Comparison of ENCODE assay signal across 8 cellular contexts in genomic region chr1:28737245-28738137, GRCh38. TPM values are rescaled to one million over a fixed set of nuclear protein-coding genes. Genes with fewer than 3 reads are reported as not detected.
DNase-seq lines count a peak whose midpoint lies in the region; ATAC-seq, FAIRE-seq and TF ChIP-seq lines count a peak whose summit lies in the region.

No MANE protein-coding gene starts in this region.

- DNase-seq in EL: peak; percentile 56
- peak; percentile 78 for DNase-seq in HEK293T (ENCODE audit: extremely low spot score)
- DNase-seq in NCI-H1694 treated with DMSO at 0.1 percent for 48 hours (lab: John Stamatoyannopoulos, UW): peak; percentile 52
- DNase-seq in activated CD4-positive, alpha-beta T cell treated with anti-CD3 and anti-CD28 coated beads for 1 hour: peak; percentile 18
- peak; percentile 45 for DNase-seq in choroid plexus epithelial cell (ENCODE audit: low read depth)
- DNase-seq in HepG2 (ENCODE audit: low spot score): peak; percentile 44
- DNase-seq in stimulated activated CD4-positive, alpha-beta T cell treated with anti-CD3 and anti-CD28 coated beads, Interleukin-4, amount 100 ng/mL, for 48 hours (ENCODE audit: low read depth in 2 of 2): peak; percentile 20 to 36
- no peak for DNase-seq in midbrain (lab: John Stamatoyannopoulos, UW)

- CTCF ChIA-PET in HEK293T (lab: Yijun Ruan, JAX) (interaction anchor here (0.6 to 1.8 kb wide), 11 partner anchors 12 to 438 kb away, joined by 3 to 14 read pairs (median 4); partner anchors contain the start of gene GMEB1), HepG2 (lab: Yijun Ruan, JAX; ENCODE audit: low intra/inter-chr PET ratio, low total read pairs) (interaction anchor here (0.6 to 1.1 kb wide), 2 partner anchors 97 kb away, joined by 3 read pairs; no protein-coding TSS in a partner anchor)

- H3K36me3 ChIP-seq in HepG2 (replicated peaks in 1 of 2; ENCODE audit: control insufficient read depth in 1 of 2, insufficient read depth in 2 of 2, low read length in 2 of 2): peaks cover 3 to 34% of the 10 kb centered on the region in 2 experiments; a peak in 4 of 5 replicates

- BruUV-seq in HepG2 (replicated peaks; lab: Mats Ljungman, UMichigan): no TSS peak

- in situ Hi-C loops in HepG2 (cut with HindIII; ENCODE audit: extremely low pct_ligation_motif_present, low pct_unique_long_range_greater_than_20kb): no loop called here

- TF ChIP-seq CTCF in choroid plexus epithelial cell (conservative IDR thresholded peaks at IDR 0.05; ENCODE audit: low read depth, low read length): no peak
- TF ChIP-seq CTCF in HepG2 (CRISPR knock-in tag; IDR thresholded peaks at IDR 0.05): no peak

- peaks cover 35% of the 10 kb centered on the region for H4K20me1 ChIP-seq in HepG2 (ENCODE audit: insufficient read depth, low read length)

- H3K4me3 ChIP-seq in choroid plexus epithelial cell (ENCODE audit: low read depth, low read length): peak overlapping the region; percentile 90
- H3K4me3 ChIP-seq in HepG2 (replicated peaks in 1 of 3; ENCODE audit: insufficient read depth in 1 of 3, low read depth in 2 of 3, low read length in 3 of 3): peak overlapping the region; percentile 75 to 95 (median 89)

- H3K27me3 ChIP-seq in HepG2 (ENCODE audit: control insufficient read depth in 1 of 2, insufficient read depth in 2 of 2, low read length in 2 of 2): no peaks in the 10 kb centered on the region; a peak in 1 of 5 replicates

- intact Hi-C loops in HepG2 (cut with micrococcal nuclease; ENCODE audit: unreplicated experiment): loop anchor here (5.0 kb wide), 1 partner anchor 70 kb away; the partner anchor contains the start of gene GMEB1

- no peak for TF ChIP-seq RAD21 in HepG2 (CRISPR knock-in tag; IDR thresholded peaks at IDR 0.05)

- peaks cover 74% of the 10 kb centered on the region for H3K4me1 ChIP-seq in HepG2 (ENCODE audit: insufficient read depth, low read length)

- WGBS in HepG2 (ENCODE audit: low lambda C conversion rate): 2% methylated on average over 59 of the region's 62 CpGs

- H3K27ac ChIP-seq in HepG2 (ENCODE audit: extremely low read length, insufficient read depth, low read length): peak overlapping the region; percentile 97

- no peak overlapping the region for H2AFZ ChIP-seq in HepG2 (ENCODE audit: low read length)

- TF ChIP-seq POLR2A in HepG2 (IDR thresholded peaks at IDR 0.05; ENCODE audit: insufficient read depth in 1 of 2, low read depth in 2 of 2, low read length in 2 of 2): no peak

- H3K79me2 ChIP-seq in HepG2 (ENCODE audit: insufficient read depth, low read length): peaks cover 53% of the 10 kb centered on the region

- peak; percentile 18 for ATAC-seq in HepG2

- peak overlapping the region; percentile 76 for H3K4me2 ChIP-seq in HepG2 (ENCODE audit: low read depth, low read length)

- no peak for FAIRE-seq in HepG2 (lab: Jason Lieb, UNC)

- POLR2A ChIA-PET in HEK293T (lab: Yijun Ruan, JAX): interaction anchor here (0.9 to 3.6 kb wide), 20 partner anchors 9 to 226 kb away, joined by 3 to 45 read pairs (median 4); partner anchors contain the start of genes GMEB1, RNU11 and TAF12
- POLR2A ChIA-PET in HepG2 (lab: Yijun Ruan, JAX): interaction anchor here (0.9 to 5.3 kb wide), 22 partner anchors 8 to 444 kb away, joined by 3 to 89 read pairs (median 6); partner anchors contain the start of genes EPB41, GMEB1, PHACTR4 and RNU11

- H3K9me3 ChIP-seq in HepG2 (ENCODE audit: low read length): no peaks in the 10 kb centered on the region

- H3K9ac ChIP-seq in HepG2 (ENCODE audit: insufficient read depth, low read depth, low read length): peak overlapping the region; percentile 99

- no peak for TF ChIP-seq EP300 in HepG2 (IDR thresholded peaks at IDR 0.05; ENCODE audit: low read depth in 2 of 2, low read length in 2 of 2)
- no peak for TF ChIP-seq EP300 in HepG2 (CRISPR knock-in tag; IDR thresholded peaks at IDR 0.05; ENCODE audit: borderline replicate concordance)

TF ChIP-seq in HEK293T, 16 proteins besides CTCF, POLR2A, EP300 and RAD21:
- TF ChIP-seq TARDBP (IDR thresholded peaks at IDR 0.05) (no peak), L3MBTL2 (conservative IDR thresholded peaks at IDR 0.05) (peak; percentile 12; the same call in 1 of the 2 replicates)
TF ChIP-seq in HEK293T: peak in this region for 1.

TF ChIP-seq in HepG2, 621 proteins besides CTCF, POLR2A, EP300 and RAD21 (continues in another document):
- no peak for TF ChIP-seq ZMYM4 (CRISPR knock-in tag; IDR thresholded peaks at IDR 0.05)
- TF ChIP-seq ELF3 (CRISPR knock-in tag; IDR thresholded peaks at IDR 0.05): no peak
- TF ChIP-seq DDIT3 (CRISPR knock-in tag; IDR thresholded peaks at IDR 0.05): no peak
- TF ChIP-seq, protein P1, sequence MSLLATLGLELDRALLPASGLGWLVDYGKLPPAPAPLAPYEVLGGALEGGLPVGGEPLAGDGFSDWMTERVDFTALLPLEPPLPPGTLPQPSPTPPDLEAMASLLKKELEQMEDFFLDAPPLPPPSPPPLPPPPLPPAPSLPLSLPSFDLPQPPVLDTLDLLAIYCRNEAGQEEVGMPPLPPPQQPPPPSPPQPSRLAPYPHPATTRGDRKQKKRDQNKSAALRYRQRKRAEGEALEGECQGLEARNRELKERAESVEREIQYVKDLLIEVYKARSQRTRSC (CRISPR knock-in tag; IDR thresholded peaks at IDR 0.05; ENCODE audit: low read depth): no peak
- TF ChIP-seq, protein P2, sequence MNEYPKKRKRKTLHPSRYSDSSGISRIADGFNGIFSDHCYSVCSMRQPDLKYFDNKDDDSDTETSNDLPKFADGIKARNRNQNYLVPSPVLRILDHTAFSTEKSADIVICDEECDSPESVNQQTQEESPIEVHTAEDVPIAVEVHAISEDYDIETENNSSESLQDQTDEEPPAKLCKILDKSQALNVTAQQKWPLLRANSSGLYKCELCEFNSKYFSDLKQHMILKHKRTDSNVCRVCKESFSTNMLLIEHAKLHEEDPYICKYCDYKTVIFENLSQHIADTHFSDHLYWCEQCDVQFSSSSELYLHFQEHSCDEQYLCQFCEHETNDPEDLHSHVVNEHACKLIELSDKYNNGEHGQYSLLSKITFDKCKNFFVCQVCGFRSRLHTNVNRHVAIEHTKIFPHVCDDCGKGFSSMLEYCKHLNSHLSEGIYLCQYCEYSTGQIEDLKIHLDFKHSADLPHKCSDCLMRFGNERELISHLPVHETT (CRISPR knock-in tag; conservative IDR thresholded peaks at IDR 0.05): no peak
- TF ChIP-seq ZNF792 (CRISPR knock-in tag; IDR thresholded peaks at IDR 0.05): no peak
- TF ChIP-seq PITX1 (CRISPR knock-in tag; IDR thresholded peaks at IDR 0.05): no peak
- no peak for TF ChIP-seq ZFP36L1 (CRISPR knock-in tag; IDR thresholded peaks at IDR 0.05)
- no peak for TF ChIP-seq ZNF768 (CRISPR knock-in tag; IDR thresholded peaks at IDR 0.05)
- no peak; the same call in 1 of the 2 replicates for TF ChIP-seq BORCS8-MEF2B (CRISPR knock-in tag; IDR thresholded peaks at IDR 0.05)
- no peak; the same call in 1 of the 2 replicates for TF ChIP-seq CBFB (CRISPR knock-in tag; IDR thresholded peaks at IDR 0.05)
- no peak for TF ChIP-seq ARID2 (CRISPR knock-in tag; IDR thresholded peaks at IDR 0.05; ENCODE audit: borderline replicate concordance)
- TF ChIP-seq GABPB1 (CRISPR knock-in tag; IDR thresholded peaks at IDR 0.05): no peak
- TF ChIP-seq SIN3A (IDR thresholded peaks at IDR 0.05; ENCODE audit: borderline replicate concordance, low read depth, low read length): peak; percentile 15; the same call in 1 of the 2 replicates
- TF ChIP-seq NAIF1 (CRISPR knock-in tag; IDR thresholded peaks at IDR 0.05; ENCODE audit: borderline replicate concordance): no peak
- 0 out of 2 replicates have a peak, but pooled peaks have one; percentile 86 for TF ChIP-seq ZNF30 (CRISPR knock-in tag; IDR thresholded peaks at IDR 0.05)
- TF ChIP-seq SOX6 (IDR thresholded peaks at IDR 0.05): no peak
- no peak for TF ChIP-seq SOX6 (CRISPR knock-in tag; IDR thresholded peaks at IDR 0.05)
- no peak for TF ChIP-seq ZNF335 (CRISPR knock-in tag; IDR thresholded peaks at IDR 0.05)
- TF ChIP-seq CREM (IDR thresholded peaks at IDR 0.05): no peak
- no peak for TF ChIP-seq CREM (CRISPR knock-in tag; IDR thresholded peaks at IDR 0.05)
- no peak for TF ChIP-seq FOXO1 (CRISPR knock-in tag; IDR thresholded peaks at IDR 0.05)
- no peak for TF ChIP-seq ZNF776 (CRISPR knock-in tag; IDR thresholded peaks at IDR 0.05)
- no peak for TF ChIP-seq SRSF4 (IDR thresholded peaks at IDR 0.05; ENCODE audit: low read depth, low read length, poor library complexity, severe bottlenecking)
- no peak for TF ChIP-seq ZNF530 (CRISPR knock-in tag; IDR thresholded peaks at IDR 0.05; ENCODE audit: low read depth)

RNA-seq across cellular contexts. Expression of gene YTHDF2, which starts 0.8 kb away (rescaled TPM):
- 59.6 and 84.7 TPM in 2 replicates for total RNA-seq in HepG2 (2016; rRNA removed; fragmentation: Illumina TruSeq; extraction: Trizol)
- total RNA-seq in HepG2 (2016; cell fraction: cytosol; rRNA removed; fragmentation: Illumina TruSeq; extraction: Trizol; ENCODE audit: low read depth): 23.5 and 25.1 TPM in 2 replicates
- total RNA-seq in HepG2 (2016; cell fraction: insoluble cytoplasmic fraction; rRNA removed; fragmentation: Illumina TruSeq; extraction: Trizol): 64.6 and 75.8 TPM in 2 replicates
- 40.7 and 44.0 TPM in 2 replicates for total RNA-seq in HepG2 (2016; cell fraction: membrane; rRNA removed; fragmentation: Illumina TruSeq; extraction: Trizol)
- total RNA-seq in HepG2 (2016; cell fraction: nucleus; rRNA removed; fragmentation: Illumina TruSeq; extraction: Trizol): 40.1 and 45.5 TPM in 2 replicates
- polyA plus RNA-seq in HepG2 (2011; rRNA removed): 48.4 and 57.5 TPM in 2 replicates
- polyA plus RNA-seq in HepG2 (2011; cell fraction: cytosol; rRNA removed): 42.8 and 55.5 TPM in 2 replicates
- 27.3 and 38.4 TPM in 2 replicates for polyA plus RNA-seq in HepG2 (2011; cell fraction: nucleus; rRNA removed)
- 45.7 and 46.5 TPM in 2 replicates for polyA plus RNA-seq in HepG2 (2012)
- 6.9 and 7.4 TPM in 2 replicates for polyA plus RNA-seq in HepG2 (2016; cell fraction: cytosol; fragmentation: Illumina TruSeq; extraction: Trizol; ENCODE audit: low read depth)
- polyA plus RNA-seq in HepG2 (2016; cell fraction: insoluble cytoplasmic fraction; fragmentation: Illumina TruSeq; extraction: Trizol; ENCODE audit: low read depth): 77.8 and 84.1 TPM in 2 replicates
- polyA plus RNA-seq in HepG2 (2016; cell fraction: membrane; fragmentation: Illumina TruSeq; extraction: Trizol; ENCODE audit: low read depth): 19.2 and 20.4 TPM in 2 replicates
- 51.1 and 54.7 TPM in 2 replicates for polyA plus RNA-seq in HepG2 (2016; cell fraction: nucleus; fragmentation: Illumina TruSeq; extraction: Trizol; ENCODE audit: insufficient read depth, low read depth)
- polyA minus RNA-seq in HepG2 (2011; rRNA and poly(A)+ RNA removed; ENCODE audit: low replicate concordance): 118 and 193 TPM in 2 replicates
- polyA minus RNA-seq in HepG2 (2011; cell fraction: cytosol; rRNA and poly(A)+ RNA removed): 60.7 and 61.0 TPM in 2 replicates
- 38.6 and 48.5 TPM in 2 replicates for polyA minus RNA-seq in HepG2 (2011; cell fraction: nucleus; rRNA and poly(A)+ RNA removed)
